In genomic region chr6:32115623-32116022, GRCh38 we compare ENCODE assay signal across 11 cellular contexts. TPM values are rescaled to one million over a fixed set of nuclear protein-coding genes. Genes with fewer than 3 reads are reported as not detected.
A peak's percentile ranks its signal among the peaks of the same experiment; 100 is the strongest.
DNase-seq lines count a peak whose midpoint lies in the region; ATAC-seq and TF ChIP-seq lines count a peak whose summit lies in the region.
"Had no signal": no experiment of that assay in that cellular context is flagged by ENCODE, and none has a peak within 500 bp of the region (broad histone marks: within the 10 kb centered on the region; RNA-seq: fewer than 3 reads in every experiment).

No MANE protein-coding gene starts in this region.

- H3K27ac ChIP-seq in ACC112 (ENCODE audit: low read depth, low read length) = peak overlapping the region; percentile 95
- H3K27ac ChIP-seq in epithelial cell of prostate = peak overlapping the region; percentile 32
- no peak overlapping the region for H3K27ac ChIP-seq in upper lobe of right lung

- intact Hi-C loops in upper lobe of right lung (cut with DNase I) = no loop called here

- no peak overlapping the region for H2AFZ ChIP-seq in ACC112 (ENCODE audit: low read length, unreplicated experiment)

- no peaks in the 10 kb centered on the region for H3K9me3 ChIP-seq in upper lobe of right lung

- H3K4me1 ChIP-seq in ACC112 (ENCODE audit: control insufficient read depth, insufficient read depth, low read length, unreplicated experiment) (peaks cover 38% of the 10 kb centered on the region), upper lobe of right lung (peaks cover 43% of the 10 kb centered on the region)

- no peaks in the 10 kb centered on the region for H3K27me3 ChIP-seq in ACC112 (ENCODE audit: insufficient read depth, low read length)
- H3K27me3 ChIP-seq in upper lobe of right lung = no peaks in the 10 kb centered on the region

- H3K4me3 ChIP-seq in ACC112 (ENCODE audit: low read depth, low read length) (no peak overlapping the region), upper lobe of right lung (no peak overlapping the region)

- H3K36me3 ChIP-seq in ACC112 (ENCODE audit: insufficient read depth, low read length) (peaks cover 7% of the 10 kb centered on the region; the same call in 1 of the 2 replicates), upper lobe of right lung (peaks cover 47% of the 10 kb centered on the region)

- no peak for DNase-seq in epithelial cell of prostate (ENCODE audit: low read depth, low spot score)
- DNase-seq in NCI-H446 treated with DMSO at 0.1 percent for 48 hours (lab: John Stamatoyannopoulos, UW) = no peak
- DNase-seq in upper lobe of right lung = no peak
- DNase-seq: activated CD4-positive, CD25-positive, alpha-beta regulatory T cell treated with anti-CD3 and anti-CD28 coated beads, Interleukin-2, amount 50 U/mL, for 72 hours; activated gamma-delta T cell treated with Interleukin-2 at 50 U/mL for 16 hours; caudate nucleus; DMS 273 treated with DMSO at 0.1 percent for 48 hours; NCI-H1694; NCI-H82 had no signal

- TF ChIP-seq CTCF in upper lobe of right lung (IDR thresholded peaks at IDR 0.05) = no peak

- no peak for ATAC-seq in upper lobe of right lung
- ATAC-seq: right cardiac atrium had no signal

- no peaks in the 10 kb centered on the region for H3K79me2 ChIP-seq in ACC112 (ENCODE audit: control insufficient read depth, insufficient read depth, low read length, unreplicated experiment)

RNA-seq across cellular contexts. Expression of gene TNXB, which starts 6.5 kb away (rescaled TPM):
- 162 TPM for total RNA-seq in upper lobe of right lung

RNA-seq across cellular contexts. Expression of gene ATF6B, which starts 12.4 kb away (rescaled TPM):
- total RNA-seq in upper lobe of right lung = 78.1 TPM

RNA-seq across cellular contexts. Expression of gene FKBPL, which starts 14.5 kb away (rescaled TPM):
- total RNA-seq in upper lobe of right lung = 4.3 TPM

RNA-seq across cellular contexts. Expression of gene PRRT1, which starts 36.1 kb away (rescaled TPM):
- 1.4 TPM for total RNA-seq in upper lobe of right lung

RNA-seq across cellular contexts. Expression of gene PPT2, which starts 38.3 kb away (rescaled TPM):
- 19.2 TPM for total RNA-seq in upper lobe of right lung
